ENCODE assay signal across 17 cellular contexts in genomic region chr5:149257875-149258705, GRCh38. TPM values are rescaled to one million over a fixed set of nuclear protein-coding genes. Genes with fewer than 3 reads are reported as not detected.
DNase-seq lines count a peak whose midpoint lies in the region; ATAC-seq and TF ChIP-seq lines count a peak whose summit lies in the region.
"Had no signal": no experiment of that assay in that cellular context is flagged by ENCODE, and none has a peak within 500 bp of the region (broad histone marks: within the 10 kb centered on the region; RNA-seq: fewer than 3 reads in every experiment).

No MANE protein-coding gene starts in this region.

- H3K79me2 ChIP-seq in ACC112 (ENCODE audit: control insufficient read depth, insufficient read depth, low read length, unreplicated experiment) = no peaks in the 10 kb centered on the region

- no peaks in the 10 kb centered on the region for H3K27me3 ChIP-seq in ACC112 (ENCODE audit: insufficient read depth, low read length)
- H3K27me3 ChIP-seq in gastrocnemius medialis = peaks cover 0 to 3% (median 0%) of the 10 kb centered on the region in 3 donors

- no peak overlapping the region for H2AFZ ChIP-seq in ACC112 (ENCODE audit: low read length, unreplicated experiment)

- no peaks in the 10 kb centered on the region for H3K9me3 Mint-ChIP-seq in Calu3 (ENCODE audit: low read depth, unreplicated experiment)
- H3K9me3 Mint-ChIP-seq: activated naive CD8-positive, alpha-beta T cell treated with anti-CD3 and anti-CD28 coated beads for 36 hours; T-helper 2 cell treated with Interferon-gamma antibody and Interleukin-4, amounts not matched to agents 5 μg/mL and 100 μg/mL, for 36 hours had no signal

- TF ChIP-seq CTCF in fibroblast of pulmonary artery (IDR thresholded peaks at IDR 0.05; ENCODE audit: low read length, missing control alignments) = no peak
- no peak for TF ChIP-seq CTCF in Calu3 (IDR thresholded peaks at IDR 0.05; ENCODE audit: unreplicated experiment)
- no peak for TF ChIP-seq CTCF in gastrocnemius medialis (IDR thresholded peaks at IDR 0.05 in 4 of 5, conservative IDR thresholded peaks at IDR 0.05 in 1 of 5)

- H3K9me3 ChIP-seq in gastrocnemius medialis = no peaks in the 10 kb centered on the region
- H3K9me3 ChIP-seq: lower lobe of right lung, psoas muscle had no signal

- CTCF ChIA-PET in Calu3 (lab: Charles Lee) = interaction anchor here (0.7 to 0.8 kb wide), 2 partner anchors 8 to 85 kb away, joined by 4 read pairs; no protein-coding TSS in a partner anchor

- no peak overlapping the region for H3K27ac Mint-ChIP-seq in Calu3 (ENCODE audit: unreplicated experiment)
- H3K27ac Mint-ChIP-seq: activated naive CD8-positive, alpha-beta T cell treated with anti-CD3 and anti-CD28 coated beads for 36 hours; naive thymus-derived CD4-positive, alpha-beta T cell; T-helper 2 cell treated with Interferon-gamma antibody and Interleukin-4, amounts not matched to agents 5 μg/mL and 100 μg/mL, for 36 hours had no signal

- DNase-seq in HT1080 (ENCODE audit: low read depth) (peak; percentile 80), amniotic stem cell (lab: John Stamatoyannopoulos, UW) (peak; percentile 56), fibroblast of pulmonary artery (ENCODE audit: low read depth) (peak; percentile 63), NCI-H2081 treated with DMSO at 0.1 percent for 48 hours (lab: John Stamatoyannopoulos, UW) (no peak), Calu3 (no peak), gastrocnemius medialis (no peak)
- DNase-seq: activated CD4-positive, alpha-beta T cell treated with anti-CD3 and anti-CD28 coated beads for 4 hours; activated naive CD8-positive, alpha-beta T cell treated with anti-CD3 and anti-CD28 coated beads for 36 hours; activated T-cell treated with anti-CD3 and anti-CD28 coated beads for 4 hours; cortex of kidney; lower lobe of right lung; naive thymus-derived CD4-positive, alpha-beta T cell; psoas muscle had no signal

- intact Hi-C loops in Calu3 (cut with micrococcal nuclease; ENCODE audit: unreplicated experiment) (no loop called here), gastrocnemius medialis (cut with DNase I; ENCODE audit: low total_unique reads) (no loop called here)

- H3K4me1 ChIP-seq in ACC112 (ENCODE audit: control insufficient read depth, insufficient read depth, low read length, unreplicated experiment) (peaks cover 29% of the 10 kb centered on the region), gastrocnemius medialis (no peaks in the 10 kb centered on the region)
- H3K4me1 ChIP-seq: lower lobe of right lung, psoas muscle had no signal

- H3K36me3 Mint-ChIP-seq in Calu3 (ENCODE audit: insufficient read depth, unreplicated experiment) = peaks cover 45% of the 10 kb centered on the region
- H3K36me3 Mint-ChIP-seq: activated naive CD8-positive, alpha-beta T cell treated with anti-CD3 and anti-CD28 coated beads for 36 hours; naive thymus-derived CD4-positive, alpha-beta T cell had no signal

- no TSS peak for BruUV-seq in Calu3 (replicated peaks; lab: Mats Ljungman, UMichigan)

- no peaks in the 10 kb centered on the region for H3K27me3 Mint-ChIP-seq in Calu3 (ENCODE audit: unreplicated experiment)
- H3K27me3 Mint-ChIP-seq: activated naive CD8-positive, alpha-beta T cell treated with anti-CD3 and anti-CD28 coated beads for 36 hours had no signal

- H3K4me3 Mint-ChIP-seq in Calu3 (ENCODE audit: low read depth, unreplicated experiment) = no peak overlapping the region
- H3K4me3 Mint-ChIP-seq: activated naive CD8-positive, alpha-beta T cell treated with anti-CD3 and anti-CD28 coated beads for 36 hours; naive thymus-derived CD4-positive, alpha-beta T cell; T-helper 2 cell treated with Interferon-gamma antibody and Interleukin-4, amounts not matched to agents 5 μg/mL and 100 μg/mL, for 36 hours had no signal

- peak overlapping the region; percentile 73 for H3K27ac ChIP-seq in ACC112 (ENCODE audit: low read depth, low read length)
- no peak overlapping the region for H3K27ac ChIP-seq in gastrocnemius medialis
- H3K27ac ChIP-seq: lower lobe of right lung, psoas muscle had no signal

- no peaks in the 10 kb centered on the region for H3K4me1 Mint-ChIP-seq in Calu3 (ENCODE audit: low read depth, unreplicated experiment)
- H3K4me1 Mint-ChIP-seq: activated naive CD8-positive, alpha-beta T cell treated with anti-CD3 and anti-CD28 coated beads for 36 hours had no signal

- in situ Hi-C loops in gastrocnemius medialis (cut with MboI; ENCODE audit: low sequenced_read_pairs in 4 of 4) = no loop called here

- H3K4me3 ChIP-seq in ACC112 (ENCODE audit: low read depth, low read length) (no peak overlapping the region), fibroblast of pulmonary artery (replicated peaks; ENCODE audit: low read depth, low read length) (no peak overlapping the region), gastrocnemius medialis (no peak overlapping the region)
- H3K4me3 ChIP-seq: lower lobe of right lung, psoas muscle had no signal

- TF ChIP-seq POLR2A in gastrocnemius medialis (IDR thresholded peaks at IDR 0.05) = no peak

- H3K36me3 ChIP-seq in ACC112 (ENCODE audit: insufficient read depth, low read length) (peaks cover 23% of the 10 kb centered on the region; the same call in 1 of the 2 replicates), gastrocnemius medialis (peaks cover 0 to 20% of the 10 kb centered on the region in 2 donors)
- H3K36me3 ChIP-seq: lower lobe of right lung had no signal

- ATAC-seq in gastrocnemius medialis (no peak), HG02798 (IDR thresholded peaks at IDR 0.05; ENCODE audit: poor library complexity, unreplicated experiment) (no peak)
- ATAC-seq: esophagus mucosa; lower lobe of right lung; naive thymus-derived CD4-positive, alpha-beta T cell; psoas muscle had no signal

RNA-seq across cellular contexts. Expression of gene AFAP1L1, which starts 13.6 kb away (rescaled TPM):
- 0.77 and 0.98 TPM in 2 replicates for total RNA-seq in HT1080 (2014; rRNA removed; shearing (Covaris generic))
- polyA plus RNA-seq in HT1080 (2015; cell fraction: cytosol; rRNA removed) = 0.21 and 0.27 TPM in 2 replicates
- 0.23 and 0.29 TPM in 2 replicates for polyA plus RNA-seq in HT1080 (2015; cell fraction: nucleus; rRNA removed)
- total RNA-seq in Calu3 (2022) (7.8 and 10.3 TPM in 2 replicates), gastrocnemius medialis (10 to 100 TPM; 28.6 to 39.9 (median 32.9) TPM)

Comparison
In these comparisons a context has a peak if more than half of its experiments do, and no peak if none do; other contexts are left out.
1. DNase-seq: peak in HT1080 (single experiment), amniotic stem cell (single experiment) and fibroblast of pulmonary artery (single experiment); none in NCI-H2081 treated with DMSO at 0.1 percent for 48 hours (single experiment), Calu3 (single experiment) and gastrocnemius medialis (0 of 2).